ENCODE assay signal across 14 cellular contexts in the genomic region with DNA sequence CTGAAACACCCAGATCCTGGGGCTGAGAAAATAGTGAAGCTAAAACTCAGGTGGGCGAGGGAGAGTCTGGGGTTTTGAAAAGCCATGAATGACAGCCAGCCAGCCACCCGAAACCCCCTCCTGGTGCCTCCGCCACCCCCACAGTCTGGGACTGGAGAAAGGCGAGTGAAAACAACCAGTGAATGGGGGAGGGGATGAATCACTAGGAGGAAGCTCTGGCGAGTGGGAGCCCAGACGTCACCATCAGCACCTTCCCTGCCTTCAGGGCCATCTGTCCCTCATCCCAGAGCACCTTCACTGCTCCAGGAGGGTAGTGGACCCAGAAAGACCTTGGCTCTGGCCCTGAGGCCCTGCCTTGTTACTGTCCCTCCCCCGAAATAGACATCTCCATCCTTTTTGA. TPM values are rescaled to one million over a fixed set of nuclear protein-coding genes. Genes with fewer than 3 reads are reported as not detected.
DNase-seq lines count a peak whose midpoint lies in the region; ATAC-seq, FAIRE-seq and TF ChIP-seq lines count a peak whose summit lies in the region.
"Had no signal": no experiment of that assay in that cellular context is flagged by ENCODE, and none has a peak within 500 bp of the region (broad histone marks: within the 10 kb centered on the region; RNA-seq: fewer than 3 reads in every experiment).

No MANE protein-coding gene starts in this region.

- TF ChIP-seq CTCF in coronary artery (IDR thresholded peaks at IDR 0.05) (no peak), GM10248 (IDR thresholded peaks at IDR 0.05; ENCODE audit: control extremely low read depth, extremely low read depth, low read depth, missing control alignments) (no peak)

- peak overlapping the region; percentile 27 for H3K4me3 ChIP-seq in effector memory CD4-positive, alpha-beta T cell (ENCODE audit: insufficient read depth, low read depth, low read length, poor library complexity, severe bottlenecking)
- H3K4me3 ChIP-seq in coronary artery (no peak overlapping the region), small intestine (ENCODE audit: low read depth in 1 of 2, low read length in 2 of 2) (no peak overlapping the region)

- no peak for DNase-seq in activated CD4-positive, CD25-positive, alpha-beta regulatory T cell treated with anti-CD3 and anti-CD28 coated beads, Interleukin-2, amount 50 U/mL, for 72 hours
- DNase-seq in activated CD4-positive, alpha-beta T cell treated with anti-CD3 and anti-CD28 coated beads, Interleukin-2, amount 50 U/mL, for 48 hours, result peak; percentile 74 to 80
- peak in 2 of 3 donors; percentile 30 to 37 for DNase-seq in effector memory CD4-positive, alpha-beta T cell
- DNase-seq in stimulated activated CD8-positive, alpha-beta memory T cell treated with anti-CD3 and anti-CD28 coated beads, Interleukin-4, amount 100 ng/mL, for 48 hours, result peak; percentile 81
- DNase-seq in coronary artery (ENCODE audit: low spot score), result no peak
- DNase-seq in small intestine, result no peak
- DNase-seq in GM10248 (ENCODE audit: extremely low spot score), result no peak
- DNase-seq: effector CD4-positive, alpha-beta T cell; NCI-H2029 had no signal

- H3K27ac ChIP-seq in effector memory CD4-positive, alpha-beta T cell (ENCODE audit: insufficient read depth, low read length, poor library complexity, severe bottlenecking), result peak overlapping the region; percentile 68
- H3K27ac ChIP-seq in coronary artery (no peak overlapping the region), small intestine (ENCODE audit: low read depth in 1 of 2, low read length in 1 of 2) (peak overlapping the region in 1 of 2 donors; percentile 27)

- H3K27me3 ChIP-seq in effector memory CD4-positive, alpha-beta T cell (replicated peaks; ENCODE audit: control insufficient read depth, insufficient read depth, low read length, poor library complexity, severe bottlenecking), result no peaks in the 10 kb centered on the region
- no peaks in the 10 kb centered on the region for H3K27me3 ChIP-seq in small intestine (ENCODE audit: control insufficient read depth in 2 of 2, insufficient read depth in 2 of 2, low read length in 2 of 2)

- no peak for FAIRE-seq in small intestine (lab: Jason Lieb, UNC)
- FAIRE-seq: A204.1, frontal cortex, islet of Langerhans, urothelium cell line had no signal

- WGBS in small intestine, 3 donors, result 61 to 81% (median 71%) methylated on average over 7 of the region's 7 CpGs

- no peaks in the 10 kb centered on the region for H3K36me3 ChIP-seq in effector memory CD4-positive, alpha-beta T cell (ENCODE audit: control insufficient read depth, insufficient read depth, low read length)
- no peaks in the 10 kb centered on the region for H3K36me3 ChIP-seq in small intestine (ENCODE audit: control insufficient read depth in 2 of 2, insufficient read depth in 2 of 2, low read length in 2 of 2)

- POLR2A ChIA-PET in GM10248 (lab: Yijun Ruan, JAX), result no interaction called here

- H3K9me3 ChIP-seq in effector memory CD4-positive, alpha-beta T cell (ENCODE audit: control insufficient read depth, low read length), result no peaks in the 10 kb centered on the region
- H3K9me3 ChIP-seq in small intestine (ENCODE audit: control insufficient read depth, low read depth), result no peaks in the 10 kb centered on the region

- peaks cover 53% of the 10 kb centered on the region for H3K4me1 ChIP-seq in effector memory CD4-positive, alpha-beta T cell (ENCODE audit: control insufficient read depth, insufficient read depth, low read length, poor library complexity, severe bottlenecking)
- H3K4me1 ChIP-seq in small intestine (ENCODE audit: control insufficient read depth in 2 of 2, insufficient read depth in 1 of 2, low read depth in 1 of 2, low read length in 1 of 2), result peaks cover 0 to 2% of the 10 kb centered on the region in 2 donors

- CTCF ChIA-PET in GM10248 (lab: Yijun Ruan, JAX), result interaction anchor here (1.3 to 2.5 kb wide), 3 partner anchors 11 to 26 kb away, joined by 3 to 13 read pairs (median 4); no protein-coding TSS in a partner anchor

- peak; percentile 18 to 28 for ATAC-seq in activated CD4-positive, CD25-positive, alpha-beta regulatory T cell treated with anti-CD3 and anti-CD28 coated beads, Interleukin-2, amount 50 U/mL, for 24 hours

RNA-seq across cellular contexts. Expression of gene RORC, which starts 9.2 kb away (rescaled TPM):
- 10 to 100 TPM in 2 of 3 donors, 1 to 10 TPM in 1; 5.4 to 15.2 (median 10.8) TPM for polyA plus RNA-seq in small intestine

RNA-seq across cellular contexts. Expression of gene LINGO4, which starts 17.2 kb away (rescaled TPM):
- polyA plus RNA-seq in small intestine, result under 1 TPM in 1 of 3 donors, not detected in 2; 0.15 TPM

RNA-seq across cellular contexts. Expression of gene C2CD4D, which starts 17.2 kb away (rescaled TPM):
- under 1 TPM in 1 of 3 donors, not detected in 2; 0.46 TPM for polyA plus RNA-seq in small intestine

RNA-seq across cellular contexts. Expression of gene THEM5, which starts 31.1 kb away (rescaled TPM):
- polyA plus RNA-seq in small intestine, result not detected

RNA-seq across cellular contexts. Expression of gene TDRKH, which starts 32.1 kb away (rescaled TPM):
- 1 to 10 TPM in 2 of 3 donors, under 1 TPM in 1; 0.22 to 4.2 (median 1.1) TPM for polyA plus RNA-seq in small intestine

Comparison
In these comparisons a context has a peak if more than half of its experiments do, and no peak if none do; other contexts are left out.
1. DNase-seq: peak in activated CD4-positive, alpha-beta T cell treated with anti-CD3 and anti-CD28 coated beads, Interleukin-2, amount 50 U/mL, for 48 hours (2 of 2), effector memory CD4-positive, alpha-beta T cell (2 of 3) and stimulated activated CD8-positive, alpha-beta memory T cell treated with anti-CD3 and anti-CD28 coated beads, Interleukin-4, amount 100 ng/mL, for 48 hours (single experiment); none in activated CD4-positive, CD25-positive, alpha-beta regulatory T cell treated with anti-CD3 and anti-CD28 coated beads, Interleukin-2, amount 50 U/mL, for 72 hours (single experiment), coronary artery (single experiment), small intestine (single experiment) and GM10248 (single experiment).